27 cellular contexts compared by ENCODE assay signal in the genomic region with DNA sequence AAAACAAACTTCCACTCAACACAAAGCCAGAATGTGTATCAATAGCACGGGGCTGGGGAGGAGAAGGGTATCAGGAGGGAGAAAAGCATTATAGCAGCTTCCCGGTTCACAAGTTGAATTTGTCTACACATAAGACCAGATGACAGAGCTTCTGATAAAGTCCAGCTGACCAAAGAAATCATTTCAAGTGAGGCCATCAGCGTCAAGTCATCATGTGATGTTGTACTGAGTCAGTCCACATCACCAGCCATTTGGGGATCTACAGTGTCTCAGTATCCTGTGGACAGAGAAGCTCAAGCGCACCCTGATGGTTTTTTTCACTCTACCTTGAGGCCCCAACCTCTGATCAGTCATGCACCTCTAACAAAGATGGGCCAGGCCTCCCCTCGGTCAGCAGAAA. TPM values are rescaled to one million over a fixed set of nuclear protein-coding genes. Genes with fewer than 3 reads are reported as not detected.
A peak's percentile ranks its signal among the peaks of the same experiment; 100 is the strongest.
DNase-seq lines count a peak whose midpoint lies in the region; FAIRE-seq and TF ChIP-seq lines count a peak whose summit lies in the region.
"Had no signal": no experiment of that assay in that cellular context is flagged by ENCODE, and none has a peak within 500 bp of the region (broad histone marks: within the 10 kb centered on the region; RNA-seq: fewer than 3 reads in every experiment).

No MANE protein-coding gene starts in this region.

- TF ChIP-seq CTCF in AG10803 (conservative IDR thresholded peaks at IDR 0.05; ENCODE audit: low read length) (no peak), astrocyte (IDR thresholded peaks at IDR 0.05; ENCODE audit: insufficient read depth, low read depth, low read length) (no peak)

- H2AFZ ChIP-seq in astrocyte (ENCODE audit: low read depth, low read length): no peak overlapping the region

- H3K4me1 Mint-ChIP-seq in astrocyte (ENCODE audit: low read depth, unreplicated experiment): peaks cover 4% of the 10 kb centered on the region

- no peaks in the 10 kb centered on the region for H3K9me3 ChIP-seq in astrocyte (ENCODE audit: insufficient read depth, low read depth, low read length)
- H3K9me3 ChIP-seq: pancreas, right atrium auricular region, SK-N-SH had no signal

- no peaks in the 10 kb centered on the region for H3K27me3 Mint-ChIP-seq in astrocyte (ENCODE audit: low read depth, unreplicated experiment)
- H3K27me3 Mint-ChIP-seq: activated naive CD4-positive, alpha-beta T cell treated with anti-CD3 and anti-CD28 coated beads, Interleukin-2, amount 50 U/mL, for 24 hours; CD4-positive, alpha-beta memory T cell; natural killer cell treated with Interleukin-12 subunit alpha and Interleukin-12 subunit beta and Interleukin-15 and Interleukin-18, amount 100 ng/mL, for 72 hours had no signal

- no peaks in the 10 kb centered on the region for H3K79me2 ChIP-seq in astrocyte (ENCODE audit: insufficient read depth, low read length)

- DNase-seq in AG10803 (ENCODE audit: low read depth): peak; percentile 20
- DNase-seq in HCEC 1CT: peak; percentile 81
- peak; percentile 18 for DNase-seq in astrocyte (ENCODE audit: low read depth)
- DNase-seq in iris pigment epithelial cell (ENCODE audit: low read depth): peak; percentile 7
- no peak for DNase-seq in NCI-H774 (lab: John Stamatoyannopoulos, UW)
- DNase-seq in DMS79 (lab: John Stamatoyannopoulos, UW): no peak
- DNase-seq in DMS114 treated with DMSO at 0.1 percent for 48 hours (lab: John Stamatoyannopoulos, UW; ENCODE audit: unreplicated experiment): no peak
- DNase-seq: activated CD4-positive, alpha-beta T cell treated with anti-CD3 and anti-CD28 coated beads, Interleukin-2, amount 50 U/mL, for 1 hour; CD4-positive, alpha-beta memory T cell; DMS153; effector memory CD8-positive, alpha-beta T cell; head of caudate nucleus; left cardiac atrium; NCI-H1436; NCI-H510A; NK-92 treated with Interleukin-12 subunit alpha and Interleukin-12 subunit beta, amount 100 ng/mL, for 24 hours; pancreas; SK-N-SH; stimulated activated CD8-positive, alpha-beta memory T cell treated with anti-CD3 and anti-CD28 coated beads, Interleukin-4, amount 100 ng/mL, for 48 hours; substantia nigra had no signal

- no peaks in the 10 kb centered on the region for H3K27me3 ChIP-seq in astrocyte (ENCODE audit: insufficient read depth, low read length)
- H3K27me3 ChIP-seq: pancreas, right atrium auricular region had no signal

- H3K27ac ChIP-seq in astrocyte (ENCODE audit: low read depth, low read length): no peak overlapping the region
- H3K27ac ChIP-seq: pancreas, right atrium auricular region, VCaP had no signal

- no peak overlapping the region for H3K4me3 Mint-ChIP-seq in astrocyte (ENCODE audit: unreplicated experiment)
- H3K4me3 Mint-ChIP-seq: activated naive CD4-positive, alpha-beta T cell treated with anti-CD3 and anti-CD28 coated beads, Interleukin-2, amount 50 U/mL, for 24 hours; CD4-positive, alpha-beta memory T cell; effector memory CD8-positive, alpha-beta T cell; natural killer cell treated with Interleukin-12 subunit alpha and Interleukin-12 subunit beta and Interleukin-15 and Interleukin-18, amount 100 ng/mL, for 72 hours had no signal

- H3K36me3 Mint-ChIP-seq in astrocyte (ENCODE audit: low read depth, unreplicated experiment): peaks cover 6% of the 10 kb centered on the region
- H3K36me3 Mint-ChIP-seq: activated naive CD4-positive, alpha-beta T cell treated with anti-CD3 and anti-CD28 coated beads, Interleukin-2, amount 50 U/mL, for 24 hours; CD4-positive, alpha-beta memory T cell; natural killer cell treated with Interleukin-12 subunit alpha and Interleukin-12 subunit beta and Interleukin-15 and Interleukin-18, amount 100 ng/mL, for 72 hours had no signal

- no peak overlapping the region for H3K4me2 ChIP-seq in astrocyte (ENCODE audit: low read length)
- H3K4me2 ChIP-seq: SK-N-SH had no signal

- H3K9me3 Mint-ChIP-seq in astrocyte (ENCODE audit: unreplicated experiment): no peaks in the 10 kb centered on the region
- H3K9me3 Mint-ChIP-seq: activated naive CD4-positive, alpha-beta T cell treated with anti-CD3 and anti-CD28 coated beads, Interleukin-2, amount 50 U/mL, for 24 hours; CD4-positive, alpha-beta memory T cell; effector memory CD8-positive, alpha-beta T cell; natural killer cell treated with Interleukin-12 subunit alpha and Interleukin-12 subunit beta and Interleukin-15 and Interleukin-18, amount 100 ng/mL, for 72 hours had no signal

- H4K20me1 ChIP-seq in astrocyte (ENCODE audit: insufficient read depth, low read length): no peaks in the 10 kb centered on the region

- H3K4me1 ChIP-seq in astrocyte (ENCODE audit: insufficient read depth, low read length): no peaks in the 10 kb centered on the region
- H3K4me1 ChIP-seq: pancreas had no signal

- H3K27ac Mint-ChIP-seq in astrocyte (ENCODE audit: unreplicated experiment): no peak overlapping the region
- H3K27ac Mint-ChIP-seq: activated naive CD4-positive, alpha-beta T cell treated with anti-CD3 and anti-CD28 coated beads, Interleukin-2, amount 50 U/mL, for 24 hours; CD4-positive, alpha-beta memory T cell; effector memory CD8-positive, alpha-beta T cell; natural killer cell treated with Interleukin-12 subunit alpha and Interleukin-12 subunit beta and Interleukin-15 and Interleukin-18, amount 100 ng/mL, for 72 hours had no signal

- H3K36me3 ChIP-seq in astrocyte (ENCODE audit: insufficient read depth, low read length): no peaks in the 10 kb centered on the region
- H3K36me3 ChIP-seq: pancreas, right atrium auricular region had no signal

- no peak for FAIRE-seq in astrocyte (lab: Jason Lieb, UNC)
- FAIRE-seq: colon, pancreas, RCC 7860 had no signal

- H3K4me3 ChIP-seq in AG10803 (ENCODE audit: low read length) (no peak overlapping the region), astrocyte (ENCODE audit: insufficient read depth, low read depth, low read length) (no peak overlapping the region)
- H3K4me3 ChIP-seq: GM12878, pancreas, right atrium auricular region had no signal

- no peak overlapping the region for H3K9ac ChIP-seq in astrocyte (ENCODE audit: low read length)
- H3K9ac ChIP-seq: SK-N-SH had no signal

RNA-seq across cellular contexts. Expression of gene SETD4, which starts 33.0 kb away (rescaled TPM):
- 14.8 and 16.0 TPM in 2 replicates for total RNA-seq in astrocyte

RNA-seq across cellular contexts. Expression of gene CBR1, which starts 42.5 kb away (rescaled TPM):
- total RNA-seq in astrocyte: 20.3 and 21.3 TPM in 2 replicates

Comparison
In these comparisons a context has a peak if more than half of its experiments do, and no peak if none do; other contexts are left out.
1. DNase-seq: peak in AG10803 (single experiment), HCEC 1CT (single experiment), astrocyte (single experiment) and iris pigment epithelial cell (single experiment); none in NCI-H774 (single experiment), DMS79 (single experiment) and DMS114 treated with DMSO at 0.1 percent for 48 hours (single experiment).